In genomic region chr17:79393358-79394038, GRCh38 we compare ENCODE assay signal across 9 cellular contexts.
DNase-seq lines count a peak whose midpoint lies in the region; ATAC-seq, FAIRE-seq and TF ChIP-seq lines count a peak whose summit lies in the region.
"Had no signal": no experiment of that assay in that cellular context is flagged by ENCODE, and none has a peak within 500 bp of the region (broad histone marks: within the 10 kb centered on the region; RNA-seq: fewer than 3 reads in every experiment).

No MANE protein-coding gene starts in this region.

- no peaks in the 10 kb centered on the region for H3K36me3 ChIP-seq in kidney (ENCODE audit: control insufficient read depth in 1 of 2, insufficient read depth in 2 of 2, low read length in 2 of 2)

- H3K9me3 ChIP-seq in A549 (peaks cover 6% of the 10 kb centered on the region; the same call in 2 of the 3 replicates), kidney (ENCODE audit: control insufficient read depth in 1 of 2, low read length in 2 of 2) (no peaks in the 10 kb centered on the region)

- 62% methylated on average over 22 of the region's 30 CpGs for WGBS in A549 (ENCODE audit: missing lambda C conversion rate)

- TF ChIP-seq POLR2A in A549 (IDR thresholded peaks at IDR 0.05; ENCODE audit: low read length): no peak

- FAIRE-seq in A549 (lab: Jason Lieb, UNC) (peak; percentile 81), GM19239 (lab: Jason Lieb, UNC) (no peak), kidney (lab: Jason Lieb, UNC) (no peak)

- intact Hi-C loops in kidney (cut with DNase I): loop anchor here (5.0 kb wide), 1 partner anchor 301 kb away; no protein-coding TSS in a partner anchor

- H3K4me3 ChIP-seq in A549 (no peak overlapping the region), kidney (ENCODE audit: low read length in 2 of 2) (no peak overlapping the region)
- H3K4me3 ChIP-seq: skin epidermis had no signal

- DNase-seq in A549 (ENCODE audit: low read depth in 1 of 2, low spot score in 1 of 2) (peak; percentile 69 to 89), GM19239 (ENCODE audit: insufficient read length, low spot score) (peak; percentile 81), NCI-H2227 (lab: John Stamatoyannopoulos, UW; ENCODE audit: unreplicated experiment) (peak; percentile 92), caudate nucleus (lab: John Stamatoyannopoulos, UW) (peak in 57 of 61 donors; percentile 8 to 83 (median 51)), kidney (peak; percentile 88)
- DNase-seq in activated CD4-positive, alpha-beta T cell treated with anti-CD3 and anti-CD28 coated beads for 1 hour: peak; percentile 47
- peak; percentile 69 for DNase-seq in stimulated activated CD4-positive, alpha-beta T cell treated with anti-CD3 and anti-CD28 coated beads, Interleukin-1b, Interleukin-23, amount 100 ng/mL, for 48 hours

- no peak overlapping the region for H3K9ac ChIP-seq in kidney (ENCODE audit: low read length in 2 of 2)

- ATAC-seq in A549: peak; percentile 63 to 87
- ATAC-seq in HG03135 (IDR thresholded peaks at IDR 0.05; ENCODE audit: unreplicated experiment): no peak

- H3K4me2 ChIP-seq in A549: no peak overlapping the region

- H3K27ac ChIP-seq in A549 (no peak overlapping the region), caudate nucleus (ENCODE audit: low read depth, low read length) (no peak overlapping the region), kidney (ENCODE audit: low read depth in 2 of 2, low read length in 2 of 2) (no peak overlapping the region)
- H3K27ac ChIP-seq: skin epidermis had no signal

- TF ChIP-seq CTCF in A549 (IDR thresholded peaks at IDR 0.05): peak; percentile 83
- TF ChIP-seq CTCF in kidney (IDR thresholded peaks at IDR 0.05; ENCODE audit: borderline replicate concordance, extremely low read depth, insufficient read depth): peak; percentile 94

- peak; percentile 84 to 95 for TF ChIP-seq RAD21 in A549 (conservative IDR thresholded peaks at IDR 0.05 in 1 of 2, IDR thresholded peaks at IDR 0.05 in 1 of 2)

- POLR2A ChIA-PET in A549 (lab: Yijun Ruan, JAX): interaction anchor here (1.1 kb wide), 1 partner anchor 306 kb away, joined by 3 read pairs; no protein-coding TSS in a partner anchor

- TF ChIP-seq EP300 in A549 (IDR thresholded peaks at IDR 0.05): no peak

- CTCF ChIA-PET in A549 (lab: Yijun Ruan, JAX): interaction anchor here (0.6 to 42.8 kb wide), 71 partner anchors 2 to 402 kb away, joined by 3 to 782 read pairs (median 4); partner anchors contain the start of genes ENGASE and RBFOX3

- H3K4me1 ChIP-seq in A549: no peaks in the 10 kb centered on the region
- H3K4me1 ChIP-seq in kidney (ENCODE audit: control insufficient read depth in 1 of 2, insufficient read depth in 1 of 2, low read depth in 1 of 2, low read length in 2 of 2): peaks cover 0 to 2% of the 10 kb centered on the region in 2 donors

TF ChIP-seq in A549, 52 proteins besides CTCF, POLR2A, EP300 and RAD21:
- TF ChIP-seq NR3C1 (IDR thresholded peaks at IDR 0.05): no peak
- TF ChIP-seq SMC3 (IDR thresholded peaks at IDR 0.05): peak; percentile 75
TF ChIP-seq in A549: peak in this region for 1.
